1 cellular context compared by ENCODE assay signal in genomic region chr16:79757163-79757562, GRCh38.
TF ChIP-seq lines count a peak whose summit lies in the region.

No MANE protein-coding gene starts in this region.

TF ChIP-seq in K562, 482 proteins besides CTCF, POLR2A, EP300 and RAD21 (continued from another document and continues in another):
- TF ChIP-seq NR0B1 (IDR thresholded peaks at IDR 0.05; ENCODE audit: partially characterized antibody): no peak
- peak; percentile 67 for TF ChIP-seq MGA (IDR thresholded peaks at IDR 0.05)
- no peak for TF ChIP-seq CBX5 (IDR thresholded peaks at IDR 0.05; ENCODE audit: borderline replicate concordance, low read depth)
- no peak for TF ChIP-seq ZNF551 (CRISPR knock-in tag; IDR thresholded peaks at IDR 0.05)
- TF ChIP-seq NR1H2 (CRISPR knock-in tag; IDR thresholded peaks at IDR 0.05): no peak
- TF ChIP-seq PBX2 (CRISPR knock-in tag; IDR thresholded peaks at IDR 0.05; ENCODE audit: low read depth): no peak
- peak; percentile 55; the same call in 1 of the 2 replicates for TF ChIP-seq PBX2 (tag; conservative IDR thresholded peaks at IDR 0.05; ENCODE audit: low read depth)
- peak; percentile 37 for TF ChIP-seq KLF16 (IDR thresholded peaks at IDR 0.05)
- TF ChIP-seq TRIM24 (IDR thresholded peaks at IDR 0.05): peak; percentile 18 to 52; a peak in 1 of 4 replicates
- TF ChIP-seq TAL1 (IDR thresholded peaks at IDR 0.05): 0 out of 2 replicates have a peak, but pooled peaks have one; percentile 16
- peak; percentile 44; the same call in 1 of the 2 replicates for TF ChIP-seq ATF7 (IDR thresholded peaks at IDR 0.05)
- no peak for TF ChIP-seq NKRF (IDR thresholded peaks at IDR 0.05; ENCODE audit: borderline replicate concordance)
- TF ChIP-seq ZNF592 (IDR thresholded peaks at IDR 0.05): peak; percentile 70; the same call in 1 of the 2 replicates
- TF ChIP-seq NFE2 (IDR thresholded peaks at IDR 0.05; ENCODE audit: low read depth): no peak
- no peak for TF ChIP-seq GMEB1 (CRISPR knock-in tag; IDR thresholded peaks at IDR 0.05)
- no peak for TF ChIP-seq ZNF436 (CRISPR knock-in tag; IDR thresholded peaks at IDR 0.05)
- TF ChIP-seq NFE2L1 (tag; IDR thresholded peaks at IDR 0.05; ENCODE audit: borderline replicate concordance, low read depth): no peak
- 0 out of 2 replicates have a peak, but pooled peaks have one; percentile 33 for TF ChIP-seq SMAD3 (CRISPR knock-in tag; conservative IDR thresholded peaks at IDR 0.05)
- TF ChIP-seq USF2 (CRISPR knock-in tag; IDR thresholded peaks at IDR 0.05): peak; percentile 68
- no peak for TF ChIP-seq ZNF324 (CRISPR knock-in tag; IDR thresholded peaks at IDR 0.05)
- peak; percentile 38; the same call in 1 of the 2 replicates for TF ChIP-seq NCOR1 (IDR thresholded peaks at IDR 0.05)
- no peak for TF ChIP-seq CHCHD3 (CRISPR knock-in tag; IDR thresholded peaks at IDR 0.05)
- peak; percentile 65; the same call in 1 of the 2 replicates for TF ChIP-seq HMBOX1 (IDR thresholded peaks at IDR 0.05)
- no peak for TF ChIP-seq FIP1L1 (IDR thresholded peaks at IDR 0.05; ENCODE audit: low read depth, low read length, poor library complexity, severe bottlenecking)
